In the genomic region with DNA sequence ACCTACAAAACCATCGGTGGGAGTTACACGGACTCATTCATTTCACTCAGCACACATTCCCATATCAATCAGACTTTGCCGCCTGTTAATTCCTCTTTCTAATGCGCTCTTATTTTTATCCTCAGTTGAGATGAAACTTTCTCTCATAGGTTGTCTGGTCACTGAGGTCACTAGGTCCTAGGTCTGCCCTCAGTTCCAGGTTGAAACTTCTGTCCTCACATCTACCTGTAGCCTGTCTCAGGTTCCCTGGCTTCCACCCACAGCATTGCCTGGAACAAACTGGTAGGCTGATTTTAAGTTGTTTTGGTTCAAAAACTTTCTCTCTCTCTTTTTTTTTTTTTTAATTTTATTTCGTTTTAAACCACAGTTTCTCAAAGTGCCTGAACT, we compare ENCODE assay signal across 12 cellular contexts.
DNase-seq lines count a peak whose midpoint lies in the region; ATAC-seq and TF ChIP-seq lines count a peak whose summit lies in the region.
"Had no signal": no experiment of that assay in that cellular context is flagged by ENCODE, and none has a peak within 500 bp of the region (broad histone marks: within the 10 kb centered on the region; RNA-seq: fewer than 3 reads in every experiment).

No MANE protein-coding gene starts in this region.

- CTCF ChIA-PET in WTC11 (lab: Charles Lee), result interaction anchor here (0.5 to 1.7 kb wide), 5 partner anchors 11 to 1582 kb away, joined by 3 to 4 read pairs (median 3); no protein-coding TSS in a partner anchor

- H3K4me1 Mint-ChIP-seq in WTC11 (peaks cover 24% of the 10 kb centered on the region), endothelial cell (ENCODE audit: unreplicated experiment) (peaks cover 34% of the 10 kb centered on the region)
- H3K4me1 Mint-ChIP-seq in stimulated activated memory B cell treated with anti-CD40 and anti-IgM and Interleukin-4, amounts not matched to agents 10 μg/mL and 1 μg/mL and 100 μg/mL, for 72 hours, result no peaks in the 10 kb centered on the region
- H3K4me1 Mint-ChIP-seq: CD14-positive monocyte had no signal

- peaks cover 41% of the 10 kb centered on the region for H3K36me3 Mint-ChIP-seq in WTC11
- peaks cover 7% of the 10 kb centered on the region for H3K36me3 Mint-ChIP-seq in endothelial cell (ENCODE audit: low read depth, unreplicated experiment)
- peaks cover 54% of the 10 kb centered on the region for H3K36me3 Mint-ChIP-seq in stimulated activated memory B cell treated with anti-CD40 and anti-IgM and Interleukin-4, amounts not matched to agents 10 μg/mL and 1 μg/mL and 100 μg/mL, for 72 hours

- H3K27me3 Mint-ChIP-seq in WTC11 (ENCODE audit: low read depth) (no peaks in the 10 kb centered on the region), endothelial cell (ENCODE audit: unreplicated experiment) (no peaks in the 10 kb centered on the region)
- H3K27me3 Mint-ChIP-seq in stimulated activated memory B cell treated with anti-CD40 and anti-IgM and Interleukin-4, amounts not matched to agents 10 μg/mL and 1 μg/mL and 100 μg/mL, for 72 hours, result no peaks in the 10 kb centered on the region

- POLR2A ChIA-PET in WTC11 (lab: Charles Lee), result interaction anchor here (0.6 kb wide), 1 partner anchor 803 kb away, joined by 3 read pairs; no protein-coding TSS in a partner anchor

- in situ Hi-C loops in ACHN (cut with HindIII; ENCODE audit: low pct_ligation_motif_present, low pct_unique_long_range_greater_than_20kb, low sequenced_read_pairs), result no loop called here

- TF ChIP-seq CTCF in WTC11 (IDR thresholded peaks at IDR 0.05) (no peak), endothelial cell (IDR thresholded peaks at IDR 0.05; ENCODE audit: unreplicated experiment) (no peak)

- no peaks in the 10 kb centered on the region for H3K27me3 ChIP-seq in H7 (ENCODE audit: control insufficient read depth, insufficient read depth, low read length)

- DNase-seq in H7 (peak; percentile 19), WTC11 (ENCODE audit: low spot score) (no peak), endothelial cell (ENCODE audit: low spot score) (no peak), AG08396 (ENCODE audit: low spot score) (no peak), ACHN (no peak)
- DNase-seq: CD8-positive, alpha-beta T cell; COR-L47; GF-D8 had no signal

- H3K9me3 Mint-ChIP-seq in WTC11 (no peaks in the 10 kb centered on the region), endothelial cell (ENCODE audit: unreplicated experiment) (no peaks in the 10 kb centered on the region)
- H3K9me3 Mint-ChIP-seq in stimulated activated memory B cell treated with anti-CD40 and anti-IgM and Interleukin-4, amounts not matched to agents 10 μg/mL and 1 μg/mL and 100 μg/mL, for 72 hours, result no peaks in the 10 kb centered on the region
- H3K9me3 Mint-ChIP-seq: CD8-positive, alpha-beta T cell had no signal

- H3K4me3 ChIP-seq in H7 (ENCODE audit: insufficient read depth, low read depth, low read length), result no peak overlapping the region
- H3K4me3 ChIP-seq: K562 had no signal

- H3K4me3 Mint-ChIP-seq in WTC11 (no peak overlapping the region), endothelial cell (ENCODE audit: unreplicated experiment) (peak overlapping the region; percentile 44)
- no peak overlapping the region for H3K4me3 Mint-ChIP-seq in stimulated activated memory B cell treated with anti-CD40 and anti-IgM and Interleukin-4, amounts not matched to agents 10 μg/mL and 1 μg/mL and 100 μg/mL, for 72 hours
- H3K4me3 Mint-ChIP-seq: CD14-positive monocyte; CD8-positive, alpha-beta T cell had no signal

- H3K27ac Mint-ChIP-seq in WTC11 (no peak overlapping the region; the same call in none of the 2 replicates), endothelial cell (ENCODE audit: unreplicated experiment) (peak overlapping the region; percentile 92)
- H3K27ac Mint-ChIP-seq in stimulated activated memory B cell treated with anti-CD40 and anti-IgM and Interleukin-4, amounts not matched to agents 10 μg/mL and 1 μg/mL and 100 μg/mL, for 72 hours, result no peak overlapping the region

- 0 out of 2 replicates have a peak, but pooled peaks cover 1% of the 10 kb centered on the region for H3K36me3 ChIP-seq in H7 (replicated peaks; ENCODE audit: control insufficient read depth, insufficient read depth, low read length)

- ATAC-seq in WTC11, result peak; percentile 74
- no peak for ATAC-seq in stimulated activated memory B cell treated with anti-CD40 and anti-IgM and Interleukin-4, amounts not matched to agents 10 μg/mL and 1 μg/mL and 100 μg/mL, for 72 hours
- ATAC-seq in HG03039 (IDR thresholded peaks at IDR 0.05; ENCODE audit: unreplicated experiment), result no peak
- ATAC-seq: CD8-positive, alpha-beta T cell; K562 had no signal

TF ChIP-seq in WTC11, 78 proteins besides CTCF, POLR2A, EP300 and RAD21 (continues in another document):
- TF ChIP-seq ZNF396 (CRISPR knock-in tag; IDR thresholded peaks at IDR 0.05; ENCODE audit: borderline replicate concordance) (no peak), JUN (CRISPR knock-in tag; IDR thresholded peaks at IDR 0.05) (no peak), FOXK1 (CRISPR knock-in tag; IDR thresholded peaks at IDR 0.05) (no peak), RORB (CRISPR knock-in tag; IDR thresholded peaks at IDR 0.05) (no peak), NFYB (CRISPR knock-in tag; conservative IDR thresholded peaks at IDR 0.05; ENCODE audit: low read depth) (no peak), KAT7 (CRISPR knock-in tag; IDR thresholded peaks at IDR 0.05; ENCODE audit: borderline replicate concordance) (no peak), HMGA2 (CRISPR knock-in tag; IDR thresholded peaks at IDR 0.05) (no peak), EMX1 (CRISPR knock-in tag; IDR thresholded peaks at IDR 0.05) (no peak), ZNF263 (CRISPR knock-in tag; IDR thresholded peaks at IDR 0.05; ENCODE audit: low read depth) (no peak), ZNF317 (CRISPR knock-in tag; IDR thresholded peaks at IDR 0.05; ENCODE audit: borderline replicate concordance, low read depth) (no peak), ELF4 (CRISPR knock-in tag; IDR thresholded peaks at IDR 0.05; ENCODE audit: low read depth) (no peak), GTF2I (CRISPR knock-in tag; conservative IDR thresholded peaks at IDR 0.05) (no peak), CREB1 (CRISPR knock-in tag; IDR thresholded peaks at IDR 0.05) (no peak), ZNF219 (CRISPR knock-in tag; IDR thresholded peaks at IDR 0.05; ENCODE audit: borderline replicate concordance) (no peak)
- TF ChIP-seq, protein P1, sequence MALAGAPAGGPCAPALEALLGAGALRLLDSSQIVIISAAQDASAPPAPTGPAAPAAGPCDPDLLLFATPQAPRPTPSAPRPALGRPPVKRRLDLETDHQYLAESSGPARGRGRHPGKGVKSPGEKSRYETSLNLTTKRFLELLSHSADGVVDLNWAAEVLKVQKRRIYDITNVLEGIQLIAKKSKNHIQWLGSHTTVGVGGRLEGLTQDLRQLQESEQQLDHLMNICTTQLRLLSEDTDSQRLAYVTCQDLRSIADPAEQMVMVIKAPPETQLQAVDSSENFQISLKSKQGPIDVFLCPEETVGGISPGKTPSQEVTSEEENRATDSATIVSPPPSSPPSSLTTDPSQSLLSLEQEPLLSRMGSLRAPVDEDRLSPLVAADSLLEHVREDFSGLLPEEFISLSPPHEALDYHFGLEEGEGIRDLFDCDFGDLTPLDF (CRISPR knock-in tag; IDR thresholded peaks at IDR 0.05), result no peak
- TF ChIP-seq, protein P2, sequence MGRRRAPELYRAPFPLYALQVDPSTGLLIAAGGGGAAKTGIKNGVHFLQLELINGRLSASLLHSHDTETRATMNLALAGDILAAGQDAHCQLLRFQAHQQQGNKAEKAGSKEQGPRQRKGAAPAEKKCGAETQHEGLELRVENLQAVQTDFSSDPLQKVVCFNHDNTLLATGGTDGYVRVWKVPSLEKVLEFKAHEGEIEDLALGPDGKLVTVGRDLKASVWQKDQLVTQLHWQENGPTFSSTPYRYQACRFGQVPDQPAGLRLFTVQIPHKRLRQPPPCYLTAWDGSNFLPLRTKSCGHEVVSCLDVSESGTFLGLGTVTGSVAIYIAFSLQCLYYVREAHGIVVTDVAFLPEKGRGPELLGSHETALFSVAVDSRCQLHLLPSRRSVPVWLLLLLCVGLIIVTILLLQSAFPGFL (CRISPR knock-in tag; IDR thresholded peaks at IDR 0.05; ENCODE audit: borderline replicate concordance), result no peak
- TF ChIP-seq, protein P3, sequence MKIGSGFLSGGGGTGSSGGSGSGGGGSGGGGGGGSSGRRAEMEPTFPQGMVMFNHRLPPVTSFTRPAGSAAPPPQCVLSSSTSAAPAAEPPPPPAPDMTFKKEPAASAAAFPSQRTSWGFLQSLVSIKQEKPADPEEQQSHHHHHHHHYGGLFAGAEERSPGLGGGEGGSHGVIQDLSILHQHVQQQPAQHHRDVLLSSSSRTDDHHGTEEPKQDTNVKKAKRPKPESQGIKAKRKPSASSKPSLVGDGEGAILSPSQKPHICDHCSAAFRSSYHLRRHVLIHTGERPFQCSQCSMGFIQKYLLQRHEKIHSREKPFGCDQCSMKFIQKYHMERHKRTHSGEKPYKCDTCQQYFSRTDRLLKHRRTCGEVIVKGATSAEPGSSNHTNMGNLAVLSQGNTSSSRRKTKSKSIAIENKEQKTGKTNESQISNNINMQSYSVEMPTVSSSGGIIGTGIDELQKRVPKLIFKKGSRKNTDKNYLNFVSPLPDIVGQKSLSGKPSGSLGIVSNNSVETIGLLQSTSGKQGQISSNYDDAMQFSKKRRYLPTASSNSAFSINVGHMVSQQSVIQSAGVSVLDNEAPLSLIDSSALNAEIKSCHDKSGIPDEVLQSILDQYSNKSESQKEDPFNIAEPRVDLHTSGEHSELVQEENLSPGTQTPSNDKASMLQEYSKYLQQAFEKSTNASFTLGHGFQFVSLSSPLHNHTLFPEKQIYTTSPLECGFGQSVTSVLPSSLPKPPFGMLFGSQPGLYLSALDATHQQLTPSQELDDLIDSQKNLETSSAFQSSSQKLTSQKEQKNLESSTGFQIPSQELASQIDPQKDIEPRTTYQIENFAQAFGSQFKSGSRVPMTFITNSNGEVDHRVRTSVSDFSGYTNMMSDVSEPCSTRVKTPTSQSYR (CRISPR knock-in tag; IDR thresholded peaks at IDR 0.05), result no peak
- TF ChIP-seq, protein P4, sequence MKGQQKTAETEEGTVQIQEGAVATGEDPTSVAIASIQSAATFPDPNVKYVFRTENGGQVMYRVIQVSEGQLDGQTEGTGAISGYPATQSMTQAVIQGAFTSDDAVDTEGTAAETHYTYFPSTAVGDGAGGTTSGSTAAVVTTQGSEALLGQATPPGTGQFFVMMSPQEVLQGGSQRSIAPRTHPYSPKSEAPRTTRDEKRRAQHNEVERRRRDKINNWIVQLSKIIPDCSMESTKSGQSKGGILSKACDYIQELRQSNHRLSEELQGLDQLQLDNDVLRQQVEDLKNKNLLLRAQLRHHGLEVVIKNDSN (CRISPR knock-in tag; IDR thresholded peaks at IDR 0.05), result no peak
